In the genomic region with DNA sequence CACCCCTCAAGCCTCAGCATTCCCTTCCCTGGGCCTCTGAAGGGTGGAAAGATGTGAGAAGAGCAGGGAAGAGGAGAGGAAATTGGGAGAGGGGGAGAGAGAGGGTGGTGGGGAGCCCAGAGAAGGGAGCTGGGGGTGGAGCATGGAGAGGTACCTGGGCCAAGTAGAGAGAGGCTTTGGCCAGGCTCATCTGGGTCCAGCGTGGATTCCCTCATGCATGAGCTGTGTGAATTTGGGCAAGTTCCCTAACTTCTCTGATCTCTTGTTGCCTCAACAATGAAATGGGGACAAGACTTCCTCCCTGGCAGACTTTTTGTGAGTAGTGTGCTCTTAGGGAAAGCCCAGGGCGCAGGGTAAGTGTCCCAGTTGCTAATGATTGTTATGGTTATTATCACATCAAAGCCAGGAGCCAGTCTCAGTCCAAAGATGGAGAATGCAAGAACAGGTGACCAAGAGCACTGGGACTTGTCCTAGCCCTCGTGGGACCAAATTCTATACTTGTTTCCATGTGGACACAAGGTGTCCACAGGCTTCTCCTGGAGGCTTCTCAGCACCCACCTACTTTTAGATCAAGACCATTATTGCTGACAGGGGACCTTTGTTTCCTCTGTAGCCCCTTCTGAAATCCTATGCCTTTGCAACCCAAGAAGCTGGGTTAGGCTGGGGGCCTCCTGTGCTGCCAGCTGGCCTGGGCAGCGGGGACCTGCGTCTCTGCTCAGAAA, we compare ENCODE assay signal across 9 cellular contexts. TPM values are rescaled to one million over a fixed set of nuclear protein-coding genes. Genes with fewer than 3 reads are reported as not detected.
DNase-seq lines count a peak whose midpoint lies in the region; ATAC-seq, FAIRE-seq and TF ChIP-seq lines count a peak whose summit lies in the region.
"Had no signal": no experiment of that assay in that cellular context is flagged by ENCODE, and none has a peak within 500 bp of the region (broad histone marks: within the 10 kb centered on the region; RNA-seq: fewer than 3 reads in every experiment).

No MANE protein-coding gene starts in this region.

- peaks cover 23% of the 10 kb centered on the region for H3K4me1 Mint-ChIP-seq in activated CD8-positive, alpha-beta T cell treated with anti-CD3 and anti-CD28 coated beads, Interleukin-2, amount 10 ng/mL, durations not matched to agents 7 days and 5 days (ENCODE audit: low read depth)
- H3K4me1 Mint-ChIP-seq in glutamatergic neuron (ENCODE audit: low read depth, unreplicated experiment) = peaks cover 4% of the 10 kb centered on the region

- POLR2A ChIA-PET in activated CD8-positive, alpha-beta T cell treated with anti-CD3 and anti-CD28 coated beads, Interleukin-2, amount 10 ng/mL, durations not matched to agents 7 days and 5 days (lab: Charles Lee) = interaction anchor here (0.8 kb wide), 1 partner anchor 21 kb away, joined by 4 read pairs; no protein-coding TSS in a partner anchor

- CTCF ChIA-PET in activated CD8-positive, alpha-beta T cell treated with anti-CD3 and anti-CD28 coated beads, Interleukin-2, amount 10 ng/mL, durations not matched to agents 7 days and 5 days (lab: Charles Lee) = interaction anchor here (0.5 to 2.2 kb wide), 6 partner anchors 12 to 550 kb away, joined by 3 to 12 read pairs (median 4); no protein-coding TSS in a partner anchor

- FAIRE-seq in GM12891 (lab: Jason Lieb, UNC) = no peak

- no peaks in the 10 kb centered on the region for H3K27me3 Mint-ChIP-seq in activated CD8-positive, alpha-beta T cell treated with anti-CD3 and anti-CD28 coated beads, Interleukin-2, amount 10 ng/mL, durations not matched to agents 7 days and 5 days (ENCODE audit: low read depth)
- peaks cover 7% of the 10 kb centered on the region for H3K27me3 Mint-ChIP-seq in glutamatergic neuron (ENCODE audit: unreplicated experiment)

- no peaks in the 10 kb centered on the region for H3K9me3 Mint-ChIP-seq in activated CD8-positive, alpha-beta T cell treated with anti-CD3 and anti-CD28 coated beads, Interleukin-2, amount 10 ng/mL, durations not matched to agents 7 days and 5 days (ENCODE audit: insufficient read depth)
- H3K9me3 Mint-ChIP-seq in glutamatergic neuron (ENCODE audit: unreplicated experiment) = peaks cover 4% of the 10 kb centered on the region

- H3K27me3 ChIP-seq in left ventricle myocardium inferior (ENCODE audit: low read depth) (no peaks in the 10 kb centered on the region), skeletal muscle satellite cell (ENCODE audit: control insufficient read depth, insufficient read depth, low read length) (no peaks in the 10 kb centered on the region)

- H3K27ac ChIP-seq in left ventricle myocardium inferior (replicated peaks) = peak overlapping the region; percentile 98

- DNase-seq in GM12891 (ENCODE audit: insufficient read length, low spot score) (no peak), left ventricle myocardium inferior (no peak), cerebellar nuclear complex (lab: John Stamatoyannopoulos, UW) (no peak), NCI-H2081 (lab: John Stamatoyannopoulos, UW) (no peak), glutamatergic neuron (no peak)
- DNase-seq in activated CD8-positive, alpha-beta T cell treated with anti-CD3 and anti-CD28 coated beads, Interleukin-2, amount 10 ng/mL, durations not matched to agents 7 days and 5 days = no peak
- DNase-seq: NCI-H2107 had no signal

- peak overlapping the region; percentile 40 for H3K9ac ChIP-seq in skeletal muscle satellite cell (ENCODE audit: low read depth, low read length)

- H3K9me3 ChIP-seq in left ventricle myocardium inferior (replicated peaks) = no peaks in the 10 kb centered on the region
- H3K9me3 ChIP-seq in skeletal muscle satellite cell (replicated peaks; ENCODE audit: low read length) = no peaks in the 10 kb centered on the region

- no peaks in the 10 kb centered on the region for H3K36me3 Mint-ChIP-seq in activated CD8-positive, alpha-beta T cell treated with anti-CD3 and anti-CD28 coated beads, Interleukin-2, amount 10 ng/mL, durations not matched to agents 7 days and 5 days (ENCODE audit: low read depth)
- no peaks in the 10 kb centered on the region for H3K36me3 Mint-ChIP-seq in glutamatergic neuron (ENCODE audit: unreplicated experiment)

- H3K4me3 ChIP-seq in left ventricle myocardium inferior (peak overlapping the region; percentile 53), skeletal muscle satellite cell (ENCODE audit: low read length) (peak overlapping the region; percentile 8)

- TF ChIP-seq POLR2A in GM12891 (IDR thresholded peaks at IDR 0.05; ENCODE audit: low read depth, low read length) = no peak

- H3K4me2 ChIP-seq in skeletal muscle satellite cell (ENCODE audit: low read length) = peak overlapping the region; percentile 80

- H3K4me1 ChIP-seq in left ventricle myocardium inferior = peaks cover 97% of the 10 kb centered on the region
- peaks cover 58% of the 10 kb centered on the region for H3K4me1 ChIP-seq in skeletal muscle satellite cell (ENCODE audit: control insufficient read depth, insufficient read depth, low read length)

- ATAC-seq in activated CD8-positive, alpha-beta T cell treated with anti-CD3 and anti-CD28 coated beads, Interleukin-2, amount 10 ng/mL, durations not matched to agents 7 days and 5 days = no peak
- no peak for ATAC-seq in GM21786 (IDR thresholded peaks at IDR 0.05; ENCODE audit: unreplicated experiment)

- no peak overlapping the region for H3K4me3 Mint-ChIP-seq in activated CD8-positive, alpha-beta T cell treated with anti-CD3 and anti-CD28 coated beads, Interleukin-2, amount 10 ng/mL, durations not matched to agents 7 days and 5 days
- H3K4me3 Mint-ChIP-seq in glutamatergic neuron (ENCODE audit: unreplicated experiment) = no peak overlapping the region

- H3K36me3 ChIP-seq in left ventricle myocardium inferior (no peaks in the 10 kb centered on the region), skeletal muscle satellite cell (ENCODE audit: insufficient read depth, low read length) (no peaks in the 10 kb centered on the region)

- intact Hi-C loops in left ventricle myocardium inferior (cut with micrococcal nuclease) = no loop called here

- TF ChIP-seq CTCF in left ventricle myocardium inferior (IDR thresholded peaks at IDR 0.05; ENCODE audit: borderline replicate concordance) (no peak), glutamatergic neuron (IDR thresholded peaks at IDR 0.05; ENCODE audit: partially characterized antibody, unreplicated experiment) (no peak)

- H3K27ac Mint-ChIP-seq in activated CD8-positive, alpha-beta T cell treated with anti-CD3 and anti-CD28 coated beads, Interleukin-2, amount 10 ng/mL, durations not matched to agents 7 days and 5 days = peak overlapping the region; percentile 66
- no peak overlapping the region for H3K27ac Mint-ChIP-seq in glutamatergic neuron (ENCODE audit: unreplicated experiment)

TF ChIP-seq in GM12891, 5 proteins besides CTCF, POLR2A, EP300 and RAD21:
- TF ChIP-seq POU2F2 (IDR thresholded peaks at IDR 0.05; ENCODE audit: low read depth, low read length) = no peak
- TF ChIP-seq POLR2AphosphoS5 (IDR thresholded peaks at IDR 0.05; ENCODE audit: low read depth, low read length) = no peak
- no peak for TF ChIP-seq TAF1 (IDR thresholded peaks at IDR 0.05; ENCODE audit: low read depth, low read length)
- peak; percentile 28; the same call in 1 of the 2 replicates for TF ChIP-seq SPI1 (IDR thresholded peaks at IDR 0.05; ENCODE audit: low read depth, low read length)
- TF ChIP-seq PAX5 (IDR thresholded peaks at IDR 0.05; ENCODE audit: insufficient read depth, low read length, severe bottlenecking) = no peak

RNA-seq across cellular contexts. Expression of gene IL6R, which starts 13.9 kb away (rescaled TPM):
- 4.9 TPM for polyA plus RNA-seq in GM12891 (2012; ENCODE audit: low read depth, missing spikeins)
- under 1 TPM; 0.16 to 0.53 TPM for total RNA-seq in activated CD8-positive, alpha-beta T cell treated with anti-CD3 and anti-CD28 coated beads, Interleukin-2, amount 10 ng/mL, durations not matched to agents 7 days and 5 days
- total RNA-seq in left ventricle myocardium inferior = 10.5 TPM
- 10.3 and 13.7 TPM in 2 replicates for total RNA-seq in skeletal muscle satellite cell (2012; rRNA removed)
- 1.6 TPM for total RNA-seq in glutamatergic neuron (ENCODE audit: unreplicated experiment)
